9 cellular contexts compared by ENCODE assay signal in the genomic region with DNA sequence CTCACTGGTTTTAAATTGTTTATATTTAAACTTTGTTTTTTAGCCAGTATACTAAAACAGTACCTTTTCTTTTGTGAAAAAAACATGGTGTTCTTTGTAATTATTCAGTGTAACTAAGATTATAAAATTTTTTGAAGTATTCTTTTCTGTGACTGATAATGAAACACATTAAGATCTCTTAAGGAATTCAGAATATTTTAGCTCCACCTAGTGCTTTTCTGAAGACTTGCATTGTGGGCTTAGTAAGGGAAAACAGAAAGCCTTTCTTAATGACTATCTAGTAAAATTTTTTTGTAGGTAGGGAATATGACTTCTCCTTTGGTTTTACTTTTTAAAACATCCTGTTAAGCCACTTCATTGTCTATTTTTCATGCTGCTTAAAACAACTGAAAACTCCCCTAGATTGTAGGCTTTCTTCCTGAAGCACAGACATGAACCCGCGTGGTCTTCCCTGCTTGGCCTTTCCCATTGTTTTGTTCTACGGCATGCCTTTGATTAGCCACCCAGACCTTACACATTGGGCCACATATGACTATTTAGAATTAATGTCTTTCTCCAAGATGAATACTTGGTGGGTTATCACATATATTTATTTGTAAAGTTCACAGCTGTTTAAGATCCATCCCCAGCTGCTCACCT.
DNase-seq lines count a peak whose midpoint lies in the region; ATAC-seq and TF ChIP-seq lines count a peak whose summit lies in the region.
"Had no signal": no experiment of that assay in that cellular context is flagged by ENCODE, and none has a peak within 500 bp of the region (broad histone marks: within the 10 kb centered on the region; RNA-seq: fewer than 3 reads in every experiment).

No MANE protein-coding gene starts in this region.

- ATAC-seq in HG02759 (IDR thresholded peaks at IDR 0.05; ENCODE audit: unreplicated experiment) (peak; percentile 65), HG02623 (IDR thresholded peaks at IDR 0.05; ENCODE audit: unreplicated experiment) (no peak)

- no peaks in the 10 kb centered on the region for H3K79me2 ChIP-seq in DOHH2 (ENCODE audit: control insufficient read depth, low read length)

- no peak overlapping the region for H3K4me2 ChIP-seq in DOHH2 (ENCODE audit: low read length)

- no peaks in the 10 kb centered on the region for H3F3A ChIP-seq in DOHH2 (ENCODE audit: control insufficient read depth, insufficient read depth)

- 100% methylated on average over 2 of the region's 3 CpGs; no CpG with 5 or more reads in 1 of the 2 experiments for WGBS in mesodermal cell (ENCODE audit: insufficient coverage in 2 of 2), 2 experiments

- no peaks in the 10 kb centered on the region for H3K9me2 ChIP-seq in DOHH2 (replicated peaks; ENCODE audit: control insufficient read depth, low read length)

- H3K36me3 ChIP-seq in DOHH2 (ENCODE audit: control insufficient read depth, low read length) = no peaks in the 10 kb centered on the region
- peaks cover 88% of the 10 kb centered on the region for H3K36me3 ChIP-seq in mesodermal cell (ENCODE audit: control insufficient read depth, insufficient read depth, low read length)

- DNase-seq in NCI-H82 treated with DMSO at 0.1 percent for 48 hours (lab: John Stamatoyannopoulos, UW; ENCODE audit: unreplicated experiment) (peak; percentile 15), coronary artery (ENCODE audit: low spot score) (no peak), HK-2 (ENCODE audit: unreplicated experiment) (no peak), GM19238 (ENCODE audit: insufficient read length, low spot score) (no peak)

- H3K4me3 ChIP-seq in DOHH2 (ENCODE audit: low read length) (no peak overlapping the region), coronary artery (no peak overlapping the region), mesodermal cell (ENCODE audit: extremely low read depth, insufficient read depth, low read length, poor library complexity, severe bottlenecking) (no peak overlapping the region)
- H3K4me3 ChIP-seq: SJCRH30 had no signal

- peak; percentile 65 for TF ChIP-seq CTCF in DOHH2 (IDR thresholded peaks at IDR 0.05; ENCODE audit: low read depth, low read length, poor library complexity, severe bottlenecking)
- TF ChIP-seq CTCF in coronary artery (IDR thresholded peaks at IDR 0.05) = peak; percentile 58

- H3K27ac ChIP-seq in DOHH2 (ENCODE audit: low read depth, low read length) = no peak overlapping the region
- H3K27ac ChIP-seq in coronary artery = no peak overlapping the region
- H3K27ac ChIP-seq in mesodermal cell (ENCODE audit: low read depth, low read length, severe bottlenecking) = peak overlapping the region; percentile 26
- H3K27ac ChIP-seq: SJCRH30 had no signal

- H3K27me3 ChIP-seq in DOHH2 (ENCODE audit: control insufficient read depth, low read length) = no peaks in the 10 kb centered on the region
- H3K27me3 ChIP-seq: SJCRH30 had no signal

- H4K20me1 ChIP-seq in DOHH2 (ENCODE audit: control insufficient read depth, insufficient read depth, low read depth, low read length) = no peaks in the 10 kb centered on the region

- no peaks in the 10 kb centered on the region for H3K4me1 ChIP-seq in DOHH2 (ENCODE audit: control insufficient read depth, low read length)
- H3K4me1 ChIP-seq in mesodermal cell (ENCODE audit: control insufficient read depth, insufficient read depth, low read length, poor library complexity, severe bottlenecking) = no peaks in the 10 kb centered on the region
- H3K4me1 ChIP-seq: SJCRH30 had no signal

- no peaks in the 10 kb centered on the region for H3K9me3 ChIP-seq in DOHH2 (ENCODE audit: control insufficient read depth, insufficient read depth, low read length)
- no peaks in the 10 kb centered on the region for H3K9me3 ChIP-seq in mesodermal cell (ENCODE audit: control insufficient read depth, low read length)
- H3K9me3 ChIP-seq: SJCRH30 had no signal
